Comparison of ENCODE assay signal across 8 cellular contexts in genomic region chr10:131997366-131998049, GRCh38. TPM values are rescaled to one million over a fixed set of nuclear protein-coding genes. Genes with fewer than 3 reads are reported as not detected.
A peak's percentile ranks its signal among the peaks of the same experiment; 100 is the strongest.
DNase-seq lines count a peak whose midpoint lies in the region; ATAC-seq and TF ChIP-seq lines count a peak whose summit lies in the region.

No MANE protein-coding gene starts in this region.

- ATAC-seq in foreskin keratinocyte: peak; percentile 48
- no peak for ATAC-seq in HG03135 (IDR thresholded peaks at IDR 0.05; ENCODE audit: unreplicated experiment)
- ATAC-seq in HG03442 (IDR thresholded peaks at IDR 0.05; ENCODE audit: unreplicated experiment): no peak

- DNase-seq in DMS79 (lab: John Stamatoyannopoulos, UW) (peak; percentile 25), RPMI7951 (ENCODE audit: low read depth) (peak; percentile 16), foreskin keratinocyte (peak in 1 of 2 donors; percentile 49), pulmonary artery endothelial cell (ENCODE audit: low read depth, low spot score) (peak; percentile 43), Kasumi-1 (lab: John Stamatoyannopoulos, UW) (no peak)
- DNase-seq in activated CD4-positive, CD25-positive, alpha-beta regulatory T cell (lab: John Stamatoyannopoulos, UW): no peak

- H3K27me3 ChIP-seq in foreskin keratinocyte: no peaks in the 10 kb centered on the region

- H3K4me1 ChIP-seq in foreskin keratinocyte: no peaks in the 10 kb centered on the region

- no peak overlapping the region for H3K27ac ChIP-seq in foreskin keratinocyte

- no peak for TF ChIP-seq CTCF in foreskin keratinocyte (conservative IDR thresholded peaks at IDR 0.05)

RNA-seq across cellular contexts. Expression of gene BNIP3, which starts 15.8 kb away (rescaled TPM):
- 314 and 385 TPM in 2 replicates for total RNA-seq in RPMI7951 (2014; rRNA removed; shearing (Covaris generic))
- total RNA-seq in foreskin keratinocyte (31.1 and 37.9 TPM in 2 replicates), pulmonary artery endothelial cell (76.0 and 85.7 TPM in 2 replicates)
- 26.0 and 36.0 TPM in 2 replicates for polyA plus RNA-seq in foreskin keratinocyte

Comparison
In these comparisons a context has a peak if more than half of its experiments do, and no peak if none do; other contexts are left out.
1. DNase-seq: peak in DMS79 (single experiment), RPMI7951 (single experiment) and pulmonary artery endothelial cell (single experiment); none in activated CD4-positive, CD25-positive, alpha-beta regulatory T cell (0 of 4) and Kasumi-1 (0 of 2).